In genomic region chr3:39433642-39434041, GRCh38 we compare ENCODE assay signal across 12 cellular contexts. TPM values are rescaled to one million over a fixed set of nuclear protein-coding genes. Genes with fewer than 3 reads are reported as not detected.
DNase-seq lines count a peak whose midpoint lies in the region; ATAC-seq and TF ChIP-seq lines count a peak whose summit lies in the region.
"Had no signal": no experiment of that assay in that cellular context is flagged by ENCODE, and none has a peak within 500 bp of the region (broad histone marks: within the 10 kb centered on the region; RNA-seq: fewer than 3 reads in every experiment).

No MANE protein-coding gene starts in this region.

- peak overlapping the region; percentile 60 for H3K4ac ChIP-seq in IMR-90 (ENCODE audit: low read depth, low read length)

- no peak overlapping the region; the same call in 2 of the 3 replicates for H2BK15ac ChIP-seq in IMR-90 (ENCODE audit: low read depth, low read length)

- intact Hi-C loops in IMR-90 (cut with micrococcal nuclease), result no loop called here

- H3K14ac ChIP-seq in IMR-90 (replicated peaks; ENCODE audit: low read depth, low read length), result peak overlapping the region; percentile 85

- no peak overlapping the region; the same call in 1 of the 2 replicates for H2BK20ac ChIP-seq in IMR-90 (ENCODE audit: low read depth, low read length)

- H2BK5ac ChIP-seq in IMR-90 (ENCODE audit: low read depth, low read length, poor library complexity, severe bottlenecking), result peak overlapping the region; percentile 45

- ATAC-seq in IMR-90 (ENCODE audit: low read depth), result peak; percentile 69
- ATAC-seq in GM21447 (IDR thresholded peaks at IDR 0.05; ENCODE audit: unreplicated experiment), result no peak
- ATAC-seq in HG03280 (IDR thresholded peaks at IDR 0.05; ENCODE audit: unreplicated experiment), result no peak
- ATAC-seq in HG03095 (IDR thresholded peaks at IDR 0.05; ENCODE audit: unreplicated experiment), result no peak
- ATAC-seq: activated CD4-positive, alpha-beta T cell treated with anti-CD3 and anti-CD28 coated beads for 36 hours had no signal

- in situ Hi-C loops in IMR-90 (cut with MboI; ENCODE audit: low sequenced_read_pairs), result no loop called here

- H3K4me3 ChIP-seq in ACC112 (ENCODE audit: low read depth, low read length) (peak overlapping the region; percentile 59; the same call in 1 of the 2 replicates), IMR-90 (ENCODE audit: insufficient read depth, low read depth, low read length) (no peak overlapping the region)
- H3K4me3 ChIP-seq: skin epidermis had no signal

- H3K4me2 ChIP-seq in IMR-90 (ENCODE audit: low read depth, low read length), result peak overlapping the region; percentile 57

- peak overlapping the region; percentile 36; the same call in 1 of the 2 replicates for H2AK5ac ChIP-seq in IMR-90 (ENCODE audit: low read depth, low read length)

- H3K79me2 ChIP-seq in ACC112 (ENCODE audit: control insufficient read depth, insufficient read depth, low read length, unreplicated experiment), result no peaks in the 10 kb centered on the region

- peaks cover 4% of the 10 kb centered on the region; the same call in 1 of the 2 replicates for H3K9me1 ChIP-seq in IMR-90 (ENCODE audit: insufficient read depth, low read length)

- no peak overlapping the region for H3K56ac ChIP-seq in IMR-90 (ENCODE audit: extremely low read depth, insufficient read depth, low read length)

- H4K20me1 ChIP-seq in IMR-90 (ENCODE audit: insufficient read depth, low read length), result no peaks in the 10 kb centered on the region

- dilution Hi-C loops in IMR-90 (cut with HindIII; ENCODE audit: low sequenced_read_pairs, unreplicated experiment), result no loop called here

- peak overlapping the region; percentile 48; the same call in 1 of the 2 replicates for H4K91ac ChIP-seq in IMR-90 (ENCODE audit: insufficient read depth, low read depth, low read length)

- WGBS in IMR-90 (ENCODE audit: extremely low coverage in 2 of 2, insufficient read length in 1 of 2), 2 experiments, result no CpG with 5 or more reads among the region's 3 CpGs

- CTCF ChIA-PET in IMR-90 (lab: Yijun Ruan, JAX), result interaction anchor here (1.2 kb wide), 1 partner anchor 14 kb away, joined by 3 read pairs; no protein-coding TSS in a partner anchor

- peak overlapping the region; percentile 70 to 86; a peak in 3 of 4 replicates for H4K8ac ChIP-seq in IMR-90 (ENCODE audit: low read depth in 2 of 2, low read length in 2 of 2)

- H2AK9ac ChIP-seq in IMR-90 (replicated peaks; ENCODE audit: low read depth, low read length, poor library complexity), result peak overlapping the region; percentile 95

- H3K36me3 ChIP-seq in ACC112 (ENCODE audit: insufficient read depth, low read length), result no peaks in the 10 kb centered on the region
- no peaks in the 10 kb centered on the region for H3K36me3 ChIP-seq in IMR-90 (ENCODE audit: control insufficient read depth, insufficient read depth, low read length)

- H3K79me1 ChIP-seq in IMR-90 (ENCODE audit: low read depth in 1 of 2, low read length in 2 of 2), result no peaks in the 10 kb centered on the region

- no peak for TF ChIP-seq CTCF in IMR-90 (conservative IDR thresholded peaks at IDR 0.05; ENCODE audit: low read depth, low read length)

- no peak for TF ChIP-seq RAD21 in IMR-90 (IDR thresholded peaks at IDR 0.05; ENCODE audit: low read length)

- peak overlapping the region; percentile 77 for H3K18ac ChIP-seq in IMR-90 (ENCODE audit: low read depth, low read length)

- POLR2A ChIA-PET in IMR-90 (lab: Charles Lee; ENCODE audit: unreplicated experiment), result no interaction called here

- H2AFZ ChIP-seq in ACC112 (ENCODE audit: low read length, unreplicated experiment) (peak overlapping the region; percentile 72), IMR-90 (replicated peaks; ENCODE audit: low read length, poor library complexity) (peak overlapping the region; percentile 93)

- peak overlapping the region; percentile 94 for H4K5ac ChIP-seq in IMR-90 (ENCODE audit: low read depth, low read length)

- no peaks in the 10 kb centered on the region for H3K9me3 ChIP-seq in IMR-90 (ENCODE audit: control insufficient read depth, insufficient read depth, low read length)

- peaks cover 23% of the 10 kb centered on the region for H3K4me1 ChIP-seq in ACC112 (ENCODE audit: control insufficient read depth, insufficient read depth, low read length, unreplicated experiment)
- H3K4me1 ChIP-seq in IMR-90 (ENCODE audit: control insufficient read depth, insufficient read depth, low read length), result peaks cover 5% of the 10 kb centered on the region

- no peak overlapping the region for H3K23ac ChIP-seq in IMR-90 (ENCODE audit: low read depth, low read length)

- H3K9ac ChIP-seq in IMR-90 (ENCODE audit: low read depth, low read length), result no peak overlapping the region; the same call in 1 of the 2 replicates

- DNase-seq in IMR-90 (peak; percentile 67), dermis blood vessel endothelial cell (peak; percentile 78), lung microvascular endothelial cell (ENCODE audit: low read depth in 2 of 2) (peak; percentile 35 to 83), COLO829 (ENCODE audit: low spot score) (no peak)
- DNase-seq: activated CD4-positive, alpha-beta T cell treated with anti-CD3 and anti-CD28 coated beads for 36 hours; midbrain; NCI-H1694 treated with DMSO at 0.1 percent for 48 hours had no signal

- no TSS peak for BruUV-seq in IMR-90 (replicated peaks; lab: Mats Ljungman, UMichigan)

- TF ChIP-seq POLR2A in IMR-90 (IDR thresholded peaks at IDR 0.05; ENCODE audit: low read depth, low read length), result no peak

- peak overlapping the region; percentile 40 for H3K27ac ChIP-seq in ACC112 (ENCODE audit: low read depth, low read length)
- H3K27ac ChIP-seq in IMR-90 (ENCODE audit: insufficient read depth, low read length), result no peak overlapping the region

- H3K27me3 ChIP-seq in ACC112 (ENCODE audit: insufficient read depth, low read length), result no peaks in the 10 kb centered on the region
- H3K27me3 ChIP-seq in IMR-90 (ENCODE audit: control insufficient read depth, insufficient read depth, low read length), result no peaks in the 10 kb centered on the region

- H2BK120ac ChIP-seq in IMR-90 (ENCODE audit: low read depth, low read length), result peak overlapping the region; percentile 68

TF ChIP-seq in IMR-90, 13 proteins besides CTCF, POLR2A, EP300 and RAD21:
- TF ChIP-seq MAFK (IDR thresholded peaks at IDR 0.05; ENCODE audit: low read depth, low read length) (no peak), CEBPB (IDR thresholded peaks at IDR 0.05; ENCODE audit: low read depth, low read length) (no peak), SMC3 (IDR thresholded peaks at IDR 0.05; ENCODE audit: low read depth, low read length) (no peak), USF2 (IDR thresholded peaks at IDR 0.05; ENCODE audit: low read depth, low read length) (no peak), FOS (IDR thresholded peaks at IDR 0.05; ENCODE audit: low read depth, low read length) (no peak), RCOR1 (IDR thresholded peaks at IDR 0.05; ENCODE audit: insufficient replicate concordance, low read length) (no peak), MXI1 (IDR thresholded peaks at IDR 0.05; ENCODE audit: borderline replicate concordance, low read depth, low read length) (no peak), NFE2L2 (IDR thresholded peaks at IDR 0.05; ENCODE audit: low read depth, low read length) (no peak), CHD1 (IDR thresholded peaks at IDR 0.05; ENCODE audit: low read depth, low read length) (no peak), RFX5 (IDR thresholded peaks at IDR 0.05; ENCODE audit: low read depth, low read length) (no peak), BHLHE40 (IDR thresholded peaks at IDR 0.05; ENCODE audit: low read depth, low read length) (no peak), MAZ (IDR thresholded peaks at IDR 0.05; ENCODE audit: borderline replicate concordance, low read depth, low read length) (no peak)
- TF ChIP-seq, protein P1, sequence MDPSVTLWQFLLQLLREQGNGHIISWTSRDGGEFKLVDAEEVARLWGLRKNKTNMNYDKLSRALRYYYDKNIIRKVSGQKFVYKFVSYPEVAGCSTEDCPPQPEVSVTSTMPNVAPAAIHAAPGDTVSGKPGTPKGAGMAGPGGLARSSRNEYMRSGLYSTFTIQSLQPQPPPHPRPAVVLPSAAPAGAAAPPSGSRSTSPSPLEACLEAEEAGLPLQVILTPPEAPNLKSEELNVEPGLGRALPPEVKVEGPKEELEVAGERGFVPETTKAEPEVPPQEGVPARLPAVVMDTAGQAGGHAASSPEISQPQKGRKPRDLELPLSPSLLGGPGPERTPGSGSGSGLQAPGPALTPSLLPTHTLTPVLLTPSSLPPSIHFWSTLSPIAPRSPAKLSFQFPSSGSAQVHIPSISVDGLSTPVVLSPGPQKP (IDR thresholded peaks at IDR 0.05; ENCODE audit: borderline replicate concordance, low read depth, low read length), result no peak

RNA-seq across cellular contexts. Expression of gene RPSA, which starts 27.1 kb away (rescaled TPM):
- total RNA-seq in IMR-90 (2012; rRNA removed), result 1,415 and 1,531 TPM in 2 replicates
- polyA plus RNA-seq in IMR-90 (2012; rRNA removed), result 2,710 and 2,851 TPM in 2 replicates
- 2,400 and 3,145 TPM in 2 replicates for polyA plus RNA-seq in IMR-90 (2012; cell fraction: cytosol; rRNA removed)
- 832 and 1,064 TPM in 2 replicates for polyA plus RNA-seq in IMR-90 (2012; cell fraction: nucleus; rRNA removed; ENCODE audit: low replicate concordance)
- total RNA-seq in dermis blood vessel endothelial cell, result 934 and 1,256 TPM in 2 replicates
- total RNA-seq in lung microvascular endothelial cell, result 1,101 and 1,430 TPM in 2 replicates

RNA-seq across cellular contexts. Expression of gene MOBP, which starts 33.8 kb away (rescaled TPM):
- total RNA-seq in IMR-90 (2012; rRNA removed) (not detected in 2 replicates), dermis blood vessel endothelial cell (0.19 TPM in 1 of 2 replicates, not detected in the other), lung microvascular endothelial cell (under 0.01 TPM in 1 of 2 replicates, not detected in the other)
- polyA plus RNA-seq in IMR-90 (2012; rRNA removed), result not detected in 2 replicates
- not detected in 2 replicates for polyA plus RNA-seq in IMR-90 (2012; cell fraction: cytosol; rRNA removed)
- polyA plus RNA-seq in IMR-90 (2012; cell fraction: nucleus; rRNA removed; ENCODE audit: low replicate concordance), result not detected in 2 replicates
- total RNA-seq: activated CD4-positive, alpha-beta T cell treated with anti-CD3 and anti-CD28 coated beads for 36 hours had no signal

RNA-seq across cellular contexts. Expression of gene SLC25A38, which starts 50.5 kb away (rescaled TPM):
- 16.1 and 17.4 TPM in 2 replicates for total RNA-seq in IMR-90 (2012; rRNA removed)
- 22.5 and 22.6 TPM in 2 replicates for polyA plus RNA-seq in IMR-90 (2012; rRNA removed)
- 14.0 and 19.3 TPM in 2 replicates for polyA plus RNA-seq in IMR-90 (2012; cell fraction: cytosol; rRNA removed)
- polyA plus RNA-seq in IMR-90 (2012; cell fraction: nucleus; rRNA removed; ENCODE audit: low replicate concordance), result 31.8 and 32.5 TPM in 2 replicates
- 16.4 and 17.4 TPM in 2 replicates for total RNA-seq in dermis blood vessel endothelial cell
- 13.7 and 16.1 TPM in 2 replicates for total RNA-seq in lung microvascular endothelial cell
